8 cellular contexts compared by ENCODE assay signal in the genomic region with DNA sequence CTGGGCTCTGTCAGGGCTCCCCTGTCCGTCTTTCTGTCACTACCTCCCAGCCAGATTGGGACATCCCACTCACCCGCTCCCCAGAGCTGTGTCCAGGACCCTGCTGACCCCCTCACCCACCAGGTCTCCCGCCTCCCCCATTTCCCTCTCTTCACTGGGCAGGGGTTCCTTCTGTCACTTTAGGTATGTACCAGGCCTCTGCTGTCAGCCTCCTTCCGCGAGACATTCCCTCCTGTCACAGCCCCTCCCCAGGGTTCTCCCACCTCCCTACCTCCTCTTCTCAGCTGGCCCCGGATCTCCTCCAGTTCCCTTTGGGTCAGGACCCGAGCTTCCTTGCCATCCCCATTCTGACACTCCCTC. TPM values are rescaled to one million over a fixed set of nuclear protein-coding genes. Genes with fewer than 3 reads are reported as not detected.
DNase-seq lines count a peak whose midpoint lies in the region; TF ChIP-seq lines count a peak whose summit lies in the region.

No MANE protein-coding gene starts in this region.

- no peak for TF ChIP-seq CTCF in nephron (IDR thresholded peaks at IDR 0.05; ENCODE audit: unreplicated experiment in 3 of 3)

- H3K4me1 ChIP-seq in BLaER1 (peaks cover 42% of the 10 kb centered on the region), ectodermal cell (ENCODE audit: control insufficient read depth, insufficient read depth, low read length) (peaks cover 10% of the 10 kb centered on the region)

- peak overlapping the region; percentile 85 for H3K9ac ChIP-seq in BLaER1

- DNase-seq in MG63 (peak; percentile 8), erythroblast (lab: John Stamatoyannopoulos, UW) (no peak), NCI-H146 (lab: John Stamatoyannopoulos, UW) (no peak), COR-L47 (lab: John Stamatoyannopoulos, UW) (no peak), HUDEP-2 (lab: John Stamatoyannopoulos, UW; ENCODE audit: unreplicated experiment in 76 of 76) (no peak)

- peaks cover 17% of the 10 kb centered on the region for H3K36me3 Mint-ChIP-seq in nephron (ENCODE audit: low read depth)

- peak overlapping the region; percentile 84 for H3K4me3 ChIP-seq in BLaER1
- peak overlapping the region; percentile 82 for H3K4me3 ChIP-seq in MG63
- H3K4me3 ChIP-seq in ectodermal cell (ENCODE audit: insufficient read depth, low read depth, low read length) = peak overlapping the region; percentile 82

- WGBS in ectodermal cell, 2 experiments = 3 to 5% methylated on average over 7 of the region's 7 CpGs

- no peaks in the 10 kb centered on the region for H3K27me3 Mint-ChIP-seq in nephron (ENCODE audit: low read depth)

- H4K20me1 ChIP-seq in BLaER1 = peaks cover 23% of the 10 kb centered on the region; the same call in 1 of the 2 replicates

- H3K4me1 Mint-ChIP-seq in nephron = peaks cover 26% of the 10 kb centered on the region

- TF ChIP-seq POLR2A in erythroblast (IDR thresholded peaks at IDR 0.05; ENCODE audit: low read length) = no peak

- H3K27ac Mint-ChIP-seq in nephron = peak overlapping the region; percentile 50 to 88 (median 83)

- H3K4me2 ChIP-seq in BLaER1 = peak overlapping the region; percentile 96

- H3K4me3 Mint-ChIP-seq in nephron = peak overlapping the region; percentile 96 to 98 (median 98)

- H3K36me3 ChIP-seq in BLaER1 (peaks cover 42% of the 10 kb centered on the region), MG63 (peaks cover 40% of the 10 kb centered on the region), ectodermal cell (ENCODE audit: control insufficient read depth, insufficient read depth, low read length) (no peaks in the 10 kb centered on the region)

- H3K27ac ChIP-seq in BLaER1 (peak overlapping the region; percentile 83), ectodermal cell (ENCODE audit: insufficient read depth, low read depth, low read length, poor library complexity, severe bottlenecking) (no peak overlapping the region)

- no peaks in the 10 kb centered on the region for H3K9me3 ChIP-seq in BLaER1
- no peaks in the 10 kb centered on the region for H3K9me3 ChIP-seq in MG63
- H3K9me3 ChIP-seq in ectodermal cell (ENCODE audit: control insufficient read depth, low read length) = no peaks in the 10 kb centered on the region

- no peaks in the 10 kb centered on the region for H3K9me3 Mint-ChIP-seq in nephron

- no peaks in the 10 kb centered on the region for H3K27me3 ChIP-seq in BLaER1
- no peaks in the 10 kb centered on the region for H3K27me3 ChIP-seq in MG63
- H3K27me3 ChIP-seq in ectodermal cell (ENCODE audit: control insufficient read depth, insufficient read depth, low read length, poor library complexity, severe bottlenecking) = no peaks in the 10 kb centered on the region

RNA-seq across cellular contexts. Expression of gene POLR1E, which starts 0.5 kb away (rescaled TPM):
- total RNA-seq in MG63 (2014; rRNA removed; shearing (Covaris generic); ENCODE audit: low replicate concordance) = 82.3 and 92.4 TPM in 2 replicates
- polyA plus RNA-seq in ectodermal cell (2013, experiment 1 of 4) = 40.9 TPM
- polyA plus RNA-seq in ectodermal cell (2013, experiment 2 of 4) = 42.6 TPM
- polyA plus RNA-seq in ectodermal cell (2013, experiment 3 of 4) = 27.3 TPM
- polyA plus RNA-seq in ectodermal cell (2013, experiment 4 of 4) = 33.3 TPM

RNA-seq across cellular contexts. Expression of gene ZBTB5, which starts 21.0 kb away (rescaled TPM):
- total RNA-seq in MG63 (2014; rRNA removed; shearing (Covaris generic); ENCODE audit: low replicate concordance) = 4.4 and 9.1 TPM in 2 replicates
- 23.5 TPM for polyA plus RNA-seq in ectodermal cell (2013, experiment 1 of 4)
- polyA plus RNA-seq in ectodermal cell (2013, experiment 2 of 4) = 21.2 TPM
- 17.1 TPM for polyA plus RNA-seq in ectodermal cell (2013, experiment 3 of 4)
- 21.1 TPM for polyA plus RNA-seq in ectodermal cell (2013, experiment 4 of 4)
